1 cellular context compared by ENCODE assay signal in genomic region chr15:62068787-62069170, GRCh38.
TF ChIP-seq lines count a peak whose summit lies in the region.

No MANE protein-coding gene starts in this region.

TF ChIP-seq in H1, 55 proteins besides CTCF, POLR2A, EP300 and RAD21:
- no peak for TF ChIP-seq RFX5 (IDR thresholded peaks at IDR 0.05; ENCODE audit: borderline replicate concordance, low read depth, low read length)
- TF ChIP-seq JUN (IDR thresholded peaks at IDR 0.05; ENCODE audit: low read depth, low read length), result no peak
- TF ChIP-seq HDAC6 (IDR thresholded peaks at IDR 0.05; ENCODE audit: low read depth, low read length), result no peak
- TF ChIP-seq BRCA1 (IDR thresholded peaks at IDR 0.05; ENCODE audit: low read depth, low read length), result no peak
- no peak for TF ChIP-seq TAF1 (IDR thresholded peaks at IDR 0.05; ENCODE audit: low read depth, low read length)
- no peak for TF ChIP-seq RNF2 (IDR thresholded peaks at IDR 0.05; ENCODE audit: borderline replicate concordance, low read depth, low read length, missing control alignments, poor library complexity, severe bottlenecking)
- no peak for TF ChIP-seq EZH2 (IDR thresholded peaks at IDR 0.05; ENCODE audit: low read depth, low read length, severe bottlenecking)
- TF ChIP-seq CHD2 (IDR thresholded peaks at IDR 0.05; ENCODE audit: low read length), result no peak
- no peak for TF ChIP-seq NRF1 (IDR thresholded peaks at IDR 0.05; ENCODE audit: low read depth, low read length)
- no peak for TF ChIP-seq EGR1 (IDR thresholded peaks at IDR 0.05; ENCODE audit: borderline replicate concordance, low read depth, low read length)
- TF ChIP-seq TBP (IDR thresholded peaks at IDR 0.05; ENCODE audit: low read depth, low read length), result no peak
- no peak for TF ChIP-seq CEBPB (IDR thresholded peaks at IDR 0.05; ENCODE audit: low read depth, low read length)
- no peak for TF ChIP-seq TAF7 (optimal IDR thresholded peaks at IDR 0.05; ENCODE audit: borderline replicate concordance, low read depth, low read length)
- no peak for TF ChIP-seq POLR2AphosphoS5 (IDR thresholded peaks at IDR 0.05; ENCODE audit: low read depth, low read length)
- TF ChIP-seq TCF12 (IDR thresholded peaks at IDR 0.05; ENCODE audit: low read depth, low read length), result no peak
- TF ChIP-seq CBX8 (IDR thresholded peaks at IDR 0.05; ENCODE audit: borderline replicate concordance, low read depth, low read length), result no peak
- no peak for TF ChIP-seq KDM4A (IDR thresholded peaks at IDR 0.05; ENCODE audit: low read depth, low read length, severe bottlenecking)
- TF ChIP-seq BACH1 (IDR thresholded peaks at IDR 0.05; ENCODE audit: low read length), result no peak
- TF ChIP-seq GABPA (IDR thresholded peaks at IDR 0.05; ENCODE audit: borderline replicate concordance, insufficient read depth, low read length), result no peak
- no peak for TF ChIP-seq ATF3 (IDR thresholded peaks at IDR 0.05; ENCODE audit: insufficient read depth, low read depth, low read length)
